Comparison of ENCODE assay signal across 10 cellular contexts in genomic region chr6:137155830-137156229, GRCh38. TPM values are rescaled to one million over a fixed set of nuclear protein-coding genes. Genes with fewer than 3 reads are reported as not detected.
DNase-seq lines count a peak whose midpoint lies in the region; ATAC-seq, FAIRE-seq and TF ChIP-seq lines count a peak whose summit lies in the region.
"Had no signal": no experiment of that assay in that cellular context is flagged by ENCODE, and none has a peak within 500 bp of the region (broad histone marks: within the 10 kb centered on the region; RNA-seq: fewer than 3 reads in every experiment).

No MANE protein-coding gene starts in this region.

- H3K27ac ChIP-seq in HL-60 (replicated peaks) (peak overlapping the region; percentile 77), suprapubic skin (no peak overlapping the region), aorta (ENCODE audit: low read depth in 1 of 2, low read length in 2 of 2) (no peak overlapping the region)

- 60% methylated on average over 2 of the region's 2 CpGs for WGBS in suprapubic skin
- 90 to 92% methylated on average over 2 of the region's 2 CpGs for WGBS in aorta, 2 donors

- intact Hi-C loops in mucosa of descending colon (cut with DNase I, micrococcal nuclease) = no loop called here
- intact Hi-C loops in sciatic nerve (cut with DNase I) = no loop called here
- intact Hi-C loops in aorta (cut with DNase I) = no loop called here

- no peak for DNase-seq in GM12892 (ENCODE audit: insufficient read length)
- DNase-seq in HL-60 (ENCODE audit: low read depth in 1 of 2, low spot score in 1 of 2) = peak; percentile 77 to 87
- peak; percentile 9 for DNase-seq in activated T-cell treated with anti-CD3 and anti-CD28 coated beads for 4 hours
- DNase-seq in mucosa of descending colon = peak in 1 of 3 donors; percentile 14
- no peak for DNase-seq in suprapubic skin (ENCODE audit: low spot score in 2 of 2)
- no peak for DNase-seq in sciatic nerve (ENCODE audit: low spot score)
- no peak for DNase-seq in SHP77 (lab: John Stamatoyannopoulos, UW)
- no peak for DNase-seq in aorta

- H3K4me1 ChIP-seq in mucosa of descending colon (ENCODE audit: low read depth) (no peaks in the 10 kb centered on the region), suprapubic skin (peaks cover 35% of the 10 kb centered on the region), aorta (ENCODE audit: control insufficient read depth in 1 of 2, insufficient read depth in 2 of 2, low read length in 2 of 2) (no peaks in the 10 kb centered on the region)

- TF ChIP-seq POLR2A in GM12892 (IDR thresholded peaks at IDR 0.05; ENCODE audit: low read depth, low read length) (no peak), suprapubic skin (IDR thresholded peaks at IDR 0.05) (no peak)

- no peak overlapping the region for H3K4me3 ChIP-seq in HL-60 (replicated peaks; ENCODE audit: insufficient read depth, low read length)
- no peak overlapping the region for H3K4me3 ChIP-seq in mucosa of descending colon
- no peak overlapping the region for H3K4me3 ChIP-seq in suprapubic skin
- no peak overlapping the region for H3K4me3 ChIP-seq in aorta (ENCODE audit: low read length in 2 of 2)

- peak; percentile 48 for FAIRE-seq in GM12892 (lab: Jason Lieb, UNC)
- FAIRE-seq: H1, islet of Langerhans had no signal

- ATAC-seq in mucosa of descending colon = peak; percentile 64
- no peak for ATAC-seq in sciatic nerve
- no peak for ATAC-seq in aorta (ENCODE audit: low FRiP score)

- H3K27me3 ChIP-seq in HL-60 (ENCODE audit: insufficient read depth, poor library complexity, severe bottlenecking) = no peaks in the 10 kb centered on the region
- H3K27me3 ChIP-seq in suprapubic skin = no peaks in the 10 kb centered on the region
- H3K27me3 ChIP-seq in aorta (ENCODE audit: control insufficient read depth in 1 of 2, insufficient read depth in 2 of 2, low read length in 1 of 2) = no peaks in the 10 kb centered on the region

- TF ChIP-seq CTCF in HL-60 (IDR thresholded peaks at IDR 0.05; ENCODE audit: insufficient read depth, low read length) (no peak), mucosa of descending colon (IDR thresholded peaks at IDR 0.05) (no peak), suprapubic skin (IDR thresholded peaks at IDR 0.05) (no peak)

- H3K36me3 ChIP-seq in mucosa of descending colon (ENCODE audit: low read depth) (no peaks in the 10 kb centered on the region), suprapubic skin (no peaks in the 10 kb centered on the region), aorta (ENCODE audit: control insufficient read depth in 1 of 2, insufficient read depth in 2 of 2, low read length in 1 of 2) (no peaks in the 10 kb centered on the region)

- TF ChIP-seq EP300 in suprapubic skin (IDR thresholded peaks at IDR 0.05) = no peak

- no peaks in the 10 kb centered on the region for H3K9me3 ChIP-seq in mucosa of descending colon
- H3K9me3 ChIP-seq in suprapubic skin = no peaks in the 10 kb centered on the region
- H3K9me3 ChIP-seq in aorta (ENCODE audit: control insufficient read depth, low read length) = no peaks in the 10 kb centered on the region

RNA-seq across cellular contexts. Expression of gene IL22RA2, which starts 17.6 kb away (rescaled TPM):
- not detected for polyA plus RNA-seq in GM12892 (2012; ENCODE audit: missing spikeins)
- total RNA-seq in mucosa of descending colon = not detected
- total RNA-seq in suprapubic skin = under 1 TPM in 2 of 4 donors, not detected in 2; 0.26 to 0.56 TPM
- total RNA-seq in sciatic nerve = not detected
- not detected for total RNA-seq in aorta
- not detected for polyA plus RNA-seq in aorta
- total RNA-seq: H1 had no signal
- polyA plus RNA-seq: H1 had no signal

Comparison
In these comparisons a context has a peak if more than half of its experiments do, and no peak if none do; other contexts are left out.
1. DNase-seq: peak in HL-60 (2 of 2) and activated T-cell treated with anti-CD3 and anti-CD28 coated beads for 4 hours (single experiment); none in GM12892 (single experiment), suprapubic skin (0 of 2), sciatic nerve (single experiment), SHP77 (0 of 2) and aorta (0 of 2).